In genomic region chr1:47109482-47109881, GRCh38 we compare ENCODE assay signal across 10 cellular contexts. TPM values are rescaled to one million over a fixed set of nuclear protein-coding genes. Genes with fewer than 3 reads are reported as not detected.
DNase-seq lines count a peak whose midpoint lies in the region; ATAC-seq and TF ChIP-seq lines count a peak whose summit lies in the region.
"Not testable (repeated sequence)": the region's sequence is repeated elsewhere in the genome, so short reads cannot be mapped to it uniquely, and the experiment has no call there.
"Had no signal": no experiment of that assay in that cellular context is flagged by ENCODE, and none has a peak within 500 bp of the region (broad histone marks: within the 10 kb centered on the region; RNA-seq: fewer than 3 reads in every experiment).

No MANE protein-coding gene starts in this region.

- H3K9me3 Mint-ChIP-seq in HFFc6 = not testable (repeated sequence)

- not testable (repeated sequence) for H4K20me1 ChIP-seq in mammary epithelial cell (ENCODE audit: insufficient read depth, low read length)

- not testable (repeated sequence) for H3K9ac ChIP-seq in mammary epithelial cell (ENCODE audit: insufficient read depth, low read length)

- H3K36me3 ChIP-seq in RWPE2 (ENCODE audit: low read depth); mammary epithelial cell (ENCODE audit: insufficient read depth, low read length): not testable (repeated sequence)

- CTCF ChIA-PET in mammary epithelial cell (lab: Charles Lee; ENCODE audit: low non-redundant PET) = not testable (repeated sequence)

- not testable (repeated sequence) for H3K4me3 ChIP-seq in RWPE2 (ENCODE audit: severe bottlenecking); mammary epithelial cell (replicated peaks in 1 of 3; ENCODE audit: insufficient read depth in 1 of 3, low read depth in 2 of 3, low read length in 3 of 3); fibroblast of pulmonary artery (replicated peaks; ENCODE audit: low read depth, low read length)

- peak overlapping the region; percentile 2; the same call in 1 of the 2 replicates for H3K4me3 Mint-ChIP-seq in HFFc6

- H3K27ac Mint-ChIP-seq in HFFc6 = peak overlapping the region; percentile 45

- not testable (repeated sequence) for ATAC-seq in RWPE2 (ENCODE audit: low read depth)

- peak; percentile 22 for DNase-seq in Daoy (ENCODE audit: low read depth)
- DNase-seq in HFFc6 = peak; percentile 3
- peak; percentile 90 for DNase-seq in NCI-H82 (lab: John Stamatoyannopoulos, UW)
- not testable (repeated sequence) for DNase-seq in RWPE2 (ENCODE audit: low spot score)
- DNase-seq in mammary epithelial cell = peak; percentile 76
- DNase-seq in fibroblast of pulmonary artery (ENCODE audit: low read depth) = peak; percentile 5
- DNase-seq in renal cortical epithelial cell (ENCODE audit: low read depth) = peak; percentile 67

- not testable (repeated sequence) for BruUV-seq in mammary epithelial cell (replicated peaks; lab: Mats Ljungman, UMichigan)

- intact Hi-C loops in mammary epithelial cell (cut with micrococcal nuclease) = loop anchor here (5.0 kb wide), 1 partner anchor 68 kb away; no protein-coding TSS in a partner anchor

- not testable (repeated sequence) for H3K27me3 ChIP-seq in RWPE2 (ENCODE audit: insufficient read depth, poor library complexity, severe bottlenecking); mammary epithelial cell (ENCODE audit: insufficient read depth, low read length)

- not testable (repeated sequence) for H3K9me3 ChIP-seq in RWPE2 (ENCODE audit: severe bottlenecking); mammary epithelial cell (replicated peaks; ENCODE audit: insufficient read depth, low read length)

- TF ChIP-seq CTCF in HFFc6 (IDR thresholded peaks at IDR 0.05); RWPE2 (IDR thresholded peaks at IDR 0.05; ENCODE audit: poor library complexity, severe bottlenecking); mammary epithelial cell (conservative IDR thresholded peaks at IDR 0.05 in 1 of 2, IDR thresholded peaks at IDR 0.05 in 1 of 2; ENCODE audit: extremely low read depth in 1 of 2, insufficient read depth in 1 of 2, low read depth in 1 of 2, low read length in 2 of 2); fibroblast of pulmonary artery (IDR thresholded peaks at IDR 0.05; ENCODE audit: low read length, missing control alignments): not testable (repeated sequence)

- in situ Hi-C loops in mammary epithelial cell (cut with MboI; ENCODE audit: low sequenced_read_pairs in 2 of 2) = not testable (repeated sequence)

- H3K36me3 Mint-ChIP-seq in HFFc6 (ENCODE audit: low read depth) = not testable (repeated sequence)

- H3K4me1 Mint-ChIP-seq in HFFc6 (ENCODE audit: low read depth) = not testable (repeated sequence)

- not testable (repeated sequence) for H3K27me3 Mint-ChIP-seq in HFFc6 (ENCODE audit: insufficient read depth)

- H3K4me2 ChIP-seq in mammary epithelial cell (ENCODE audit: insufficient read depth, low read depth, low read length) = peak overlapping the region; percentile 23

- dilution Hi-C loops in mammary epithelial cell (cut with HindIII; ENCODE audit: low sequenced_read_pairs) = not testable (repeated sequence)

- not testable (repeated sequence) for H2AFZ ChIP-seq in mammary epithelial cell (ENCODE audit: low read depth, low read length)

- H3K27ac ChIP-seq in RWPE2 (ENCODE audit: poor library complexity, severe bottlenecking) (peak overlapping the region; percentile 66), mammary epithelial cell (ENCODE audit: insufficient read depth, low read depth, low read length) (peak overlapping the region; percentile 84)

- H3K79me2 ChIP-seq in mammary epithelial cell (ENCODE audit: insufficient read depth, low read length) = not testable (repeated sequence)

- not testable (repeated sequence) for H3K4me1 ChIP-seq in RWPE2 (ENCODE audit: insufficient read depth, poor library complexity, severe bottlenecking)
- peaks cover 16% of the 10 kb centered on the region for H3K4me1 ChIP-seq in mammary epithelial cell (ENCODE audit: insufficient read depth, low read length)

RNA-seq across cellular contexts. Expression of gene CYP4A22, which starts 27.8 kb away (rescaled TPM):
- total RNA-seq in Daoy (2014; rRNA removed; shearing (Covaris generic)) = not detected in 2 replicates
- total RNA-seq in HFFc6 (2021; fragmentation: NEBNext Ultra II Directional; extraction: Animal tissue kit (Norgen Biotek cat#: 25700)) = not detected
- total RNA-seq in mammary epithelial cell (not detected), renal cortical epithelial cell (not detected in 2 replicates)
- polyA plus RNA-seq in mammary epithelial cell = not detected
- polyA minus RNA-seq in mammary epithelial cell = not detected
- total RNA-seq: CD4-positive, alpha-beta memory T cell; H4 had no signal
- polyA plus RNA-seq: AG04450; CD4-positive, alpha-beta memory T cell had no signal

RNA-seq across cellular contexts. Expression of gene CYP4Z1, which starts 42.5 kb away (rescaled TPM):
- not detected in 2 replicates for total RNA-seq in Daoy (2014; rRNA removed; shearing (Covaris generic))
- not detected for total RNA-seq in HFFc6 (2021; fragmentation: NEBNext Ultra II Directional; extraction: Animal tissue kit (Norgen Biotek cat#: 25700))
- total RNA-seq in mammary epithelial cell = not detected
- polyA plus RNA-seq in mammary epithelial cell = not detected
- not detected for polyA minus RNA-seq in mammary epithelial cell
- not detected in 2 replicates for total RNA-seq in renal cortical epithelial cell
- total RNA-seq: CD4-positive, alpha-beta memory T cell; H4 had no signal
- polyA plus RNA-seq: AG04450; CD4-positive, alpha-beta memory T cell had no signal
